Comparison of ENCODE assay signal across 8 cellular contexts in genomic region chr12:75944097-75944904, GRCh38.
DNase-seq lines count a peak whose midpoint lies in the region; ATAC-seq, FAIRE-seq and TF ChIP-seq lines count a peak whose summit lies in the region.

No MANE protein-coding gene starts in this region.

- H3K27ac Mint-ChIP-seq in glutamatergic neuron (ENCODE audit: unreplicated experiment) = no peak overlapping the region

- CTCF ChIA-PET in K562 (lab: Yijun Ruan, JAX; ENCODE audit: low intra/inter-chr PET ratio) = no interaction called here

- H3K9me1 ChIP-seq in K562 (ENCODE audit: control insufficient read depth, insufficient read depth, low read length) = no peaks in the 10 kb centered on the region

- peaks cover 9% of the 10 kb centered on the region for H3K36me3 Mint-ChIP-seq in glutamatergic neuron (ENCODE audit: unreplicated experiment)

- peaks cover 4% of the 10 kb centered on the region for H3K9me3 Mint-ChIP-seq in glutamatergic neuron (ENCODE audit: unreplicated experiment)

- H3K27me3 Mint-ChIP-seq in glutamatergic neuron (ENCODE audit: unreplicated experiment) = no peaks in the 10 kb centered on the region

- H3K4me2 ChIP-seq in K562 (ENCODE audit: insufficient read depth, low read length) = peak overlapping the region; percentile 57

- H3K36me3 ChIP-seq in K562 (ENCODE audit: control insufficient read depth, insufficient read depth, low read length) = no peaks in the 10 kb centered on the region
- H3K36me3 ChIP-seq in right lobe of liver = no peaks in the 10 kb centered on the region

- no peaks in the 10 kb centered on the region for H3K4me1 Mint-ChIP-seq in glutamatergic neuron (ENCODE audit: low read depth, unreplicated experiment)

- H3K27me3 ChIP-seq in K562 (ENCODE audit: control insufficient read depth in 2 of 2, insufficient read depth in 2 of 2, low read length in 2 of 2) (no peaks in the 10 kb centered on the region), right lobe of liver (no peaks in the 10 kb centered on the region)

- no peaks in the 10 kb centered on the region for H4K20me1 ChIP-seq in K562 (replicated peaks; ENCODE audit: control insufficient read depth, insufficient read depth, low read length)

- H3K4me1 ChIP-seq in K562 (replicated peaks in 1 of 2; ENCODE audit: control insufficient read depth in 2 of 2, insufficient read depth in 2 of 2, low read length in 2 of 2) = peaks cover 0 to 23% of the 10 kb centered on the region in 2 experiments; a peak in 2 of 5 replicates
- H3K4me1 ChIP-seq in right lobe of liver = peaks cover 0 to 14% (median 6%) of the 10 kb centered on the region in 4 donors

- H3K4me3 Mint-ChIP-seq in glutamatergic neuron (ENCODE audit: unreplicated experiment) = no peak overlapping the region

- WGBS in K562 (ENCODE audit: insufficient coverage, low coverage, missing lambda C conversion rate) = 6% methylated on average over 1 of the region's 1 CpG
- WGBS in right lobe of liver (ENCODE audit: insufficient coverage, low coverage, low lambda C conversion rate, missing lambda C conversion rate) = 29% methylated on average over 1 of the region's 1 CpG

- no peaks in the 10 kb centered on the region for H3K79me2 ChIP-seq in K562 (ENCODE audit: control insufficient read depth, insufficient read depth, low read length)

- H3K9ac ChIP-seq in K562 (ENCODE audit: insufficient read depth in 1 of 2, low read depth in 2 of 2, low read length in 2 of 2) = peak overlapping the region in 1 of 2 experiments; percentile 56; a peak in 2 of 4 replicates

- no peak overlapping the region for H3K4me3 ChIP-seq in K562
- H3K4me3 ChIP-seq in right lobe of liver = no peak overlapping the region

- ATAC-seq in GM18858 (IDR thresholded peaks at IDR 0.05; ENCODE audit: unreplicated experiment) = peak; percentile 91
- ATAC-seq in HG02981 (IDR thresholded peaks at IDR 0.05; ENCODE audit: unreplicated experiment) = peak; percentile 95
- peak; percentile 85 for ATAC-seq in K562
- ATAC-seq in right lobe of liver = peak; percentile 96 to 99 (median 98)

- intact Hi-C loops in K562 (cut with micrococcal nuclease) (no loop called here), right lobe of liver (cut with DNase I) (no loop called here)

- peak overlapping the region; percentile 89 for H2AFZ ChIP-seq in K562 (ENCODE audit: low read depth, low read length)

- no peak for TF ChIP-seq CTCF in AG09319 (IDR thresholded peaks at IDR 0.05; ENCODE audit: low read depth, low read length)
- no peak for TF ChIP-seq CTCF in K562 (IDR thresholded peaks at IDR 0.05 in 2 of 3, conservative IDR thresholded peaks at IDR 0.05 in 1 of 3; ENCODE audit: insufficient read depth in 2 of 3, low read depth in 1 of 3, low read length in 3 of 3)
- no peak for TF ChIP-seq CTCF in right lobe of liver (IDR thresholded peaks at IDR 0.05)
- TF ChIP-seq CTCF in glutamatergic neuron (IDR thresholded peaks at IDR 0.05; ENCODE audit: partially characterized antibody, unreplicated experiment) = no peak

- peak overlapping the region; percentile 90 for H3K27ac ChIP-seq in K562 (ENCODE audit: extremely low read depth, low read depth, low read length)
- H3K27ac ChIP-seq in right lobe of liver = peak overlapping the region; percentile 39 to 70 (median 59)

- peak; percentile 94 for FAIRE-seq in K562 (lab: Jason Lieb, UNC)

- peak; percentile 7 to 23; a peak in 1 of 4 replicates for TF ChIP-seq RAD21 in K562 (CRISPR knock-in tag; conservative IDR thresholded peaks at IDR 0.05 in 1 of 2, IDR thresholded peaks at IDR 0.05 in 1 of 2)

- peak; percentile 44 for DNase-seq in AG09319 (ENCODE audit: extremely low read depth, low read depth)
- peak; percentile 90 for DNase-seq in NOMO-1 treated with DMSO at 0.1 percent for 48 hours (lab: John Stamatoyannopoulos, UW; ENCODE audit: unreplicated experiment)
- DNase-seq in K562 (ENCODE audit: extremely low read depth in 1 of 4, low spot score in 3 of 4) = peak in 2 of 4 experiments; percentile 24 to 69
- DNase-seq in right lobe of liver = no peak
- DNase-seq in glutamatergic neuron = no peak
- no peak for DNase-seq in mucosa of gallbladder (ENCODE audit: low spot score)

- no peaks in the 10 kb centered on the region for H3K9me3 ChIP-seq in K562 (replicated peaks; ENCODE audit: control insufficient read depth, insufficient read depth, low read depth, low read length)
- H3K9me3 ChIP-seq in right lobe of liver = no peaks in the 10 kb centered on the region

- TF ChIP-seq EP300 in K562 (IDR thresholded peaks at IDR 0.05; ENCODE audit: low read length) = peak; percentile 54; the same call in 1 of the 2 replicates

- in situ Hi-C loops in K562 (cut with MboI) = no loop called here

- TF ChIP-seq POLR2A in K562 (conservative IDR thresholded peaks at IDR 0.05) (no peak), right lobe of liver (IDR thresholded peaks at IDR 0.05) (peak; percentile 56)

- POLR2A ChIA-PET in K562 (lab: Yijun Ruan, JAX) = interaction anchor here (0.6 to 1.6 kb wide), 3 partner anchors 10 to 80 kb away, joined by 3 to 5 read pairs (median 3); no protein-coding TSS in a partner anchor

- BruUV-seq in K562 (replicated peaks; lab: Mats Ljungman, UMichigan) = no TSS peak

TF ChIP-seq in K562, 482 proteins besides CTCF, POLR2A, EP300 and RAD21 (continues in another document):
- TF ChIP-seq CREB1 (IDR thresholded peaks at IDR 0.05) = no peak
- TF ChIP-seq CREB1 (CRISPR knock-in tag; IDR thresholded peaks at IDR 0.05) = peak; percentile 22; the same call in 1 of the 2 replicates
- no peak for TF ChIP-seq PHF8 (IDR thresholded peaks at IDR 0.05; ENCODE audit: borderline replicate concordance, low read length)
- peak; percentile 74; the same call in 1 of the 2 replicates for TF ChIP-seq SPI1 (IDR thresholded peaks at IDR 0.05; ENCODE audit: borderline replicate concordance, low read depth, low read length)
- peak; percentile 21 for TF ChIP-seq FOS (IDR thresholded peaks at IDR 0.05; ENCODE audit: extremely low read depth, insufficient read length)
- no peak for TF ChIP-seq PRPF4 (IDR thresholded peaks at IDR 0.05; ENCODE audit: insufficient read depth, low read depth, low read length, poor library complexity, severe bottlenecking)
- no peak for TF ChIP-seq ZNF384 (IDR thresholded peaks at IDR 0.05; ENCODE audit: low read depth, low read length)
- 0 out of 2 replicates have a peak, but pooled peaks have one; percentile 17 for TF ChIP-seq ATF6 (CRISPR knock-in tag; IDR thresholded peaks at IDR 0.05)
- 0 out of 2 replicates have a peak, but pooled peaks have one; percentile 6 for TF ChIP-seq NFRKB (IDR thresholded peaks at IDR 0.05; ENCODE audit: low read depth)
- TF ChIP-seq SNAPC5 (CRISPR knock-in tag; IDR thresholded peaks at IDR 0.05) = no peak
- TF ChIP-seq SP2 (IDR thresholded peaks at IDR 0.05; ENCODE audit: extremely low read depth, low read depth, low read length, poor library complexity, severe bottlenecking) = no peak
- TF ChIP-seq ZBTB43 (CRISPR knock-in tag; IDR thresholded peaks at IDR 0.05) = no peak
- TF ChIP-seq RBM15 (IDR thresholded peaks at IDR 0.05; ENCODE audit: insufficient read depth, low read length) = no peak
- no peak for TF ChIP-seq ZFPM2 (CRISPR knock-in tag; IDR thresholded peaks at IDR 0.05)
- TF ChIP-seq NEUROD1 (IDR thresholded peaks at IDR 0.05; ENCODE audit: borderline replicate concordance, low read depth, low read length, partially characterized antibody) = peak; percentile 16
- TF ChIP-seq CTBP1 (IDR thresholded peaks at IDR 0.05; ENCODE audit: borderline replicate concordance) = peak; percentile 54
- peak; percentile 97 for TF ChIP-seq HMBOX1 (IDR thresholded peaks at IDR 0.05)
- no peak for TF ChIP-seq EGR1 (conservative IDR thresholded peaks at IDR 0.05)

Comparison
In these comparisons a context has a peak if more than half of its experiments do, and no peak if none do; other contexts are left out.
1. DNase-seq: peak in AG09319 (single experiment) and NOMO-1 treated with DMSO at 0.1 percent for 48 hours (single experiment); none in right lobe of liver (0 of 3), glutamatergic neuron (single experiment) and mucosa of gallbladder (single experiment).
2. Peak in every context shown above with its lines, with median percentiles within 50 percentile points of each other: ATAC-seq.